12 cellular contexts compared by ENCODE assay signal in the genomic region with DNA sequence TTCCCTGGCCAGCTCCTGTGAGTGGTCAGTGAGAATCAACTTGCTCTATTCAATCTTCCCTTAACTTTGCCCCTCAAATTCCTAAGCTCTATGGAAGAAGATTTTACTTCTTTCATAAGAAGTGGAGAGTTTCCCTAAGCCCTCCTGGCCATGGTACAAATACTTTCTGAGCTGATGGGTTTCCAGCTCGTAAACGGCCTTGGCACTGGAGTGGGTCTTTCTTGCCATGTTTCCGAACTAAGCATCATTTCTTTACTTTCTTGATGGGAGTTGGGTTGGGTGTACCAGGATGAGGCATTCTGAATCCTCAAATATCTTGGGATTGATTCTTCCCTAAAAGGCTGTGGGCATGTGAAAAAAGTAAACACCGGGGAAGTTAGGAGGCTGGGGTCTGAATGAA.
DNase-seq lines count a peak whose midpoint lies in the region; ATAC-seq and TF ChIP-seq lines count a peak whose summit lies in the region.
"Had no signal": no experiment of that assay in that cellular context is flagged by ENCODE, and none has a peak within 500 bp of the region (broad histone marks: within the 10 kb centered on the region; RNA-seq: fewer than 3 reads in every experiment).

No MANE protein-coding gene starts in this region.

- H4K8ac ChIP-seq in neuronal stem cell (ENCODE audit: low read depth, low read length), result no peak overlapping the region

- no peak overlapping the region for H4K91ac ChIP-seq in neuronal stem cell (ENCODE audit: low read depth, low read length, poor library complexity)

- H3K27me3 ChIP-seq in SJSA1 (replicated peaks) (no peaks in the 10 kb centered on the region), neuronal stem cell (ENCODE audit: control insufficient read depth in 3 of 3, insufficient read depth in 3 of 3, low read depth in 1 of 3, low read length in 3 of 3) (no peaks in the 10 kb centered on the region), H7 (ENCODE audit: control insufficient read depth, insufficient read depth, low read length) (no peaks in the 10 kb centered on the region)

- H3K4me1 ChIP-seq in SJSA1 (replicated peaks), result peaks cover 23% of the 10 kb centered on the region
- no peaks in the 10 kb centered on the region for H3K4me1 ChIP-seq in neuronal stem cell (ENCODE audit: control insufficient read depth in 2 of 2, insufficient read depth in 1 of 2, low read depth in 1 of 2, low read length in 2 of 2)

- no peak overlapping the region for H3K4me2 ChIP-seq in neuronal stem cell (ENCODE audit: insufficient read depth, low read length, poor library complexity, severe bottlenecking)

- H3K9ac ChIP-seq in neuronal stem cell (ENCODE audit: low read depth, low read length, poor library complexity), result no peak overlapping the region

- H3K79me1 ChIP-seq in neuronal stem cell (ENCODE audit: low read depth, low read length), result no peaks in the 10 kb centered on the region

- no peak for DNase-seq in SJSA1 (ENCODE audit: low read depth in 1 of 2, low spot score in 2 of 2)
- peak; percentile 55 for DNase-seq in fibroblast of the conjunctiva (ENCODE audit: low read depth)
- no peak for DNase-seq in neuronal stem cell (ENCODE audit: low spot score)
- peak; percentile 10 for DNase-seq in type B pancreatic cell (ENCODE audit: extremely low spot score, unreplicated experiment)
- DNase-seq in NCI-H128 (lab: John Stamatoyannopoulos, UW; ENCODE audit: unreplicated experiment), result no peak
- no peak for DNase-seq in H7
- DNase-seq: activated CD4-positive, alpha-beta T cell treated with anti-CD3 and anti-CD28 coated beads, Interleukin-2, amount 10 ng/mL, durations not matched to agents 24 days and 14 days; Kasumi-1; kidney glomerular epithelial cell had no signal

- H2BK15ac ChIP-seq in neuronal stem cell (ENCODE audit: low read length), result no peak overlapping the region

- H3K36me3 ChIP-seq in SJSA1 (no peaks in the 10 kb centered on the region), neuronal stem cell (replicated peaks in 1 of 2; ENCODE audit: control insufficient read depth in 2 of 2, insufficient read depth in 2 of 2, low read length in 2 of 2) (no peaks in the 10 kb centered on the region), H7 (replicated peaks; ENCODE audit: control insufficient read depth, insufficient read depth, low read length) (no peaks in the 10 kb centered on the region)
- H3K36me3 ChIP-seq: neutrophil had no signal

- H2AK5ac ChIP-seq in neuronal stem cell (ENCODE audit: low read depth, low read length), result no peak overlapping the region

- no peaks in the 10 kb centered on the region for H3K27me3 Mint-ChIP-seq in type B pancreatic cell

- H3K14ac ChIP-seq in neuronal stem cell (ENCODE audit: low read length), result no peak overlapping the region

- H2BK12ac ChIP-seq in neuronal stem cell (ENCODE audit: low read length), result no peak overlapping the region

- H2BK5ac ChIP-seq in neuronal stem cell (ENCODE audit: low read length), result no peak overlapping the region

- H3K36me3 Mint-ChIP-seq in type B pancreatic cell, result peaks cover 8% of the 10 kb centered on the region

- H2BK120ac ChIP-seq in neuronal stem cell (ENCODE audit: low read depth, low read length), result no peak overlapping the region

- H3K27ac ChIP-seq in SJSA1, result peak overlapping the region; percentile 92
- no peak overlapping the region for H3K27ac ChIP-seq in neuronal stem cell (replicated peaks; ENCODE audit: low read length)
- H3K27ac ChIP-seq: neutrophil had no signal

- no peak for ATAC-seq in HG03159 (IDR thresholded peaks at IDR 0.05; ENCODE audit: unreplicated experiment)
- no peak for ATAC-seq in HG02852 (IDR thresholded peaks at IDR 0.05; ENCODE audit: unreplicated experiment)

- peak overlapping the region; percentile 21 for H2AFZ ChIP-seq in neuronal stem cell (ENCODE audit: low read length)

- WGBS in neuronal stem cell (ENCODE audit: extremely low coverage in 2 of 2, insufficient read length in 2 of 2, insufficient replicate concordance in 1 of 2), 2 donors, result no CpG with 5 or more reads among the region's 4 CpGs

- H3K4me3 Mint-ChIP-seq in type B pancreatic cell, result no peak overlapping the region
- H3K4me3 Mint-ChIP-seq: activated CD4-positive, alpha-beta T cell treated with anti-CD3 and anti-CD28 coated beads, Interleukin-2, amount 10 ng/mL, durations not matched to agents 24 days and 14 days had no signal

- H3K9me3 ChIP-seq in SJSA1 (replicated peaks) (no peaks in the 10 kb centered on the region), neuronal stem cell (replicated peaks in 1 of 2; ENCODE audit: control insufficient read depth in 2 of 2, insufficient read depth in 1 of 2, low read depth in 1 of 2, low read length in 2 of 2) (peaks cover 2 to 37% of the 10 kb centered on the region in 2 donors)
- H3K9me3 ChIP-seq: neutrophil had no signal

- no peak overlapping the region for H3K23ac ChIP-seq in neuronal stem cell (ENCODE audit: low read depth, low read length, poor library complexity)

- H3K4me3 ChIP-seq in SJSA1 (no peak overlapping the region), neuronal stem cell (ENCODE audit: low read length in 2 of 2) (no peak overlapping the region), H7 (ENCODE audit: insufficient read depth, low read depth, low read length) (no peak overlapping the region)

- TF ChIP-seq CTCF in type B pancreatic cell (conservative IDR thresholded peaks at IDR 0.05), result no peak

- H3K4ac ChIP-seq in neuronal stem cell (ENCODE audit: low read length), result no peak overlapping the region

- H3K9me3 Mint-ChIP-seq in type B pancreatic cell, result peaks cover 10% of the 10 kb centered on the region
- H3K9me3 Mint-ChIP-seq: activated CD4-positive, alpha-beta T cell treated with anti-CD3 and anti-CD28 coated beads, Interleukin-2, amount 10 ng/mL, durations not matched to agents 24 days and 14 days had no signal

- no peak overlapping the region for H3K27ac Mint-ChIP-seq in type B pancreatic cell
- H3K27ac Mint-ChIP-seq: activated CD4-positive, alpha-beta T cell treated with anti-CD3 and anti-CD28 coated beads, Interleukin-2, amount 10 ng/mL, durations not matched to agents 24 days and 14 days had no signal

- H3K18ac ChIP-seq in neuronal stem cell (ENCODE audit: low read length), result no peak overlapping the region

- H3K4me1 Mint-ChIP-seq in type B pancreatic cell (ENCODE audit: unreplicated experiment), result peaks cover 16% of the 10 kb centered on the region
- H3K4me1 Mint-ChIP-seq: activated CD4-positive, alpha-beta T cell treated with anti-CD3 and anti-CD28 coated beads, Interleukin-2, amount 10 ng/mL, durations not matched to agents 24 days and 14 days had no signal

Comparison
In these comparisons a context has a peak if more than half of its experiments do, and no peak if none do; other contexts are left out.
1. DNase-seq: peak in fibroblast of the conjunctiva (single experiment) and type B pancreatic cell (single experiment); none in SJSA1 (0 of 2), neuronal stem cell (single experiment), NCI-H128 (single experiment) and H7 (single experiment).